ENCODE assay signal across 13 cellular contexts in genomic region chr22:46564084-46564714, GRCh38. TPM values are rescaled to one million over a fixed set of nuclear protein-coding genes. Genes with fewer than 3 reads are reported as not detected.
DNase-seq lines count a peak whose midpoint lies in the region; ATAC-seq and TF ChIP-seq lines count a peak whose summit lies in the region.
"Had no signal": no experiment of that assay in that cellular context is flagged by ENCODE, and none has a peak within 500 bp of the region (broad histone marks: within the 10 kb centered on the region; RNA-seq: fewer than 3 reads in every experiment).

No MANE protein-coding gene starts in this region.

- peak overlapping the region; percentile 37; the same call in 1 of the 2 replicates for H3K27ac ChIP-seq in C4-2B
- H3K27ac ChIP-seq in endodermal cell (ENCODE audit: low read depth, low read length), result peak overlapping the region; percentile 4
- no peak overlapping the region for H3K27ac ChIP-seq in brain microvascular endothelial cell
- H3K27ac ChIP-seq: ascending aorta, neutrophil, thoracic aorta had no signal

- no peaks in the 10 kb centered on the region for H3K36me3 Mint-ChIP-seq in endodermal cell (ENCODE audit: low read depth)
- H3K36me3 Mint-ChIP-seq: T-cell had no signal

- intact Hi-C loops in mucosa of descending colon (cut with DNase I, micrococcal nuclease), result no loop called here

- no peaks in the 10 kb centered on the region for H3K36me3 ChIP-seq in endodermal cell (ENCODE audit: control insufficient read depth, insufficient read depth, low read length)
- no peaks in the 10 kb centered on the region for H3K36me3 ChIP-seq in mucosa of descending colon (ENCODE audit: low read depth)
- no peaks in the 10 kb centered on the region for H3K36me3 ChIP-seq in brain microvascular endothelial cell (replicated peaks)
- H3K36me3 ChIP-seq: ascending aorta, neutrophil, thoracic aorta had no signal

- H3K4me3 ChIP-seq in endodermal cell (ENCODE audit: low read length) (no peak overlapping the region), mucosa of descending colon (no peak overlapping the region), brain microvascular endothelial cell (ENCODE audit: low read depth, low read length) (no peak overlapping the region)
- H3K4me3 ChIP-seq: ascending aorta, thoracic aorta had no signal

- no peak for TF ChIP-seq CTCF in C4-2B (conservative IDR thresholded peaks at IDR 0.05)
- no peak for TF ChIP-seq CTCF in endodermal cell (conservative IDR thresholded peaks at IDR 0.05)
- TF ChIP-seq CTCF in mucosa of descending colon (IDR thresholded peaks at IDR 0.05), result no peak
- TF ChIP-seq CTCF in brain microvascular endothelial cell (IDR thresholded peaks at IDR 0.05; ENCODE audit: low read depth, low read length, missing control alignments), result no peak

- peaks cover 4% of the 10 kb centered on the region for H3K27me3 Mint-ChIP-seq in endodermal cell (ENCODE audit: insufficient read depth)
- H3K27me3 Mint-ChIP-seq: CD4-positive, alpha-beta T cell; T-cell had no signal

- H3K9me3 ChIP-seq in endodermal cell (ENCODE audit: control insufficient read depth, low read length) (no peaks in the 10 kb centered on the region), mucosa of descending colon (no peaks in the 10 kb centered on the region)
- H3K9me3 ChIP-seq: ascending aorta, neutrophil, thoracic aorta had no signal

- no peak overlapping the region for H3K4me3 Mint-ChIP-seq in endodermal cell

- no peak overlapping the region for H3K9ac ChIP-seq in endodermal cell (ENCODE audit: extremely low read depth, low read length, poor library complexity, severe bottlenecking)

- H3K4me1 ChIP-seq in endodermal cell (ENCODE audit: control insufficient read depth, insufficient read depth, low read length) (no peaks in the 10 kb centered on the region), mucosa of descending colon (ENCODE audit: low read depth) (peaks cover 11% of the 10 kb centered on the region)

- peak; percentile 66 for ATAC-seq in mucosa of descending colon
- ATAC-seq in GM18861 (IDR thresholded peaks at IDR 0.05; ENCODE audit: unreplicated experiment), result no peak
- ATAC-seq in GM21367 (IDR thresholded peaks at IDR 0.05; ENCODE audit: unreplicated experiment), result no peak
- ATAC-seq in HG03565 (IDR thresholded peaks at IDR 0.05; ENCODE audit: unreplicated experiment), result no peak

- H3K4me1 Mint-ChIP-seq in endodermal cell, result no peaks in the 10 kb centered on the region

- in situ Hi-C loops in brain microvascular endothelial cell (cut with HindIII; ENCODE audit: low pct_ligation_motif_present, low sequenced_read_pairs), result no loop called here

- peak; percentile 15 for DNase-seq in LHCN-M2 (ENCODE audit: low read depth)
- DNase-seq in endodermal cell, result no peak
- peak; percentile 74 to 80 (median 74) for DNase-seq in mucosa of descending colon
- DNase-seq in brain microvascular endothelial cell, result no peak

- H3K9me3 Mint-ChIP-seq in endodermal cell, result peaks cover 5% of the 10 kb centered on the region
- H3K9me3 Mint-ChIP-seq: CD4-positive, alpha-beta T cell; T-cell had no signal

- WGBS in endodermal cell (ENCODE audit: insufficient coverage in 1 of 2, insufficient read length in 1 of 2), 2 experiments, result 81 to 100% methylated on average over 1 to 9 of the region's 9 CpGs

- H3K27me3 ChIP-seq in endodermal cell (ENCODE audit: control insufficient read depth, insufficient read depth, low read length, poor library complexity, severe bottlenecking) (no peaks in the 10 kb centered on the region), brain microvascular endothelial cell (replicated peaks) (no peaks in the 10 kb centered on the region)
- H3K27me3 ChIP-seq: ascending aorta, neutrophil had no signal

- H3K27ac Mint-ChIP-seq in endodermal cell, result peak overlapping the region; percentile 75
- H3K27ac Mint-ChIP-seq: CD4-positive, alpha-beta T cell; T-cell had no signal

RNA-seq across cellular contexts. Expression of gene CELSR1, which starts 26.8 kb away (rescaled TPM):
- under 0.01 and 0.06 TPM in 2 replicates for total RNA-seq in LHCN-M2 (2014; rRNA removed)
- 0.02 TPM for polyA plus RNA-seq in LHCN-M2 (2012)
- total RNA-seq in endodermal cell, result 10 to 100 TPM; 24.4 to 34.1 TPM
- 27.1 TPM for polyA plus RNA-seq in endodermal cell (2013, experiment 1 of 2)
- polyA plus RNA-seq in endodermal cell (2013, experiment 2 of 2), result 27.1 TPM
- total RNA-seq in mucosa of descending colon, result 1 to 10 TPM; 1.9 to 4.2 (median 2.5) TPM

RNA-seq across cellular contexts. Expression of gene GRAMD4, which starts 56.0 kb away (rescaled TPM):
- total RNA-seq in LHCN-M2 (2014; rRNA removed) (5.8 and 6.2 TPM in 2 replicates), endodermal cell (10 to 100 TPM; 38.0 to 43.3 TPM), mucosa of descending colon (100 to 1,000 TPM; 114 to 203 (median 197) TPM)
- polyA plus RNA-seq in LHCN-M2 (2012), result 5.4 TPM
- polyA plus RNA-seq in endodermal cell (2013, experiment 1 of 2), result 32.1 TPM
- polyA plus RNA-seq in endodermal cell (2013, experiment 2 of 2), result 27.6 TPM

Comparison
In these comparisons a context has a peak if more than half of its experiments do, and no peak if none do; other contexts are left out.
1. DNase-seq: peak in LHCN-M2 (single experiment) and mucosa of descending colon (3 of 3); none in endodermal cell (single experiment) and brain microvascular endothelial cell (single experiment).
2. RNA of gene CELSR1, which starts 26.8 kb away (total RNA-seq): 24.4 to 34.1 TPM in endodermal cell; 1.9 to 4.2 TPM in mucosa of descending colon and under 0.01 to 0.06 TPM in LHCN-M2; every median in the first group is over 4 times any median in the second.